Comparison of ENCODE assay signal across 6 cellular contexts in genomic region chr5:90957906-90958305, GRCh38.
"Had no signal": no experiment of that assay in that cellular context is flagged by ENCODE, and none has a peak within 500 bp of the region (broad histone marks: within the 10 kb centered on the region; RNA-seq: fewer than 3 reads in every experiment).

No MANE protein-coding gene starts in this region.

- DNase-seq: GM23248, GOT3, H7, IMR-90 had no signal

- ATAC-seq: HCT116, K562 had no signal
